In genomic region chr16:1770328-1771071, GRCh38 we compare ENCODE assay signal across 8 cellular contexts. TPM values are rescaled to one million over a fixed set of nuclear protein-coding genes. Genes with fewer than 3 reads are reported as not detected.
DNase-seq lines count a peak whose midpoint lies in the region; ATAC-seq and TF ChIP-seq lines count a peak whose summit lies in the region.

No MANE protein-coding gene starts in this region.

- H3K4me3 ChIP-seq in KMS-11 (IDR thresholded peaks at IDR 0.05; ENCODE audit: insufficient read depth, low read depth, low read length) (no peak overlapping the region), WI38 (ENCODE audit: low read depth, low read length) (peak overlapping the region; percentile 87), left lung (peak overlapping the region; percentile 86 to 93)

- H3K27ac ChIP-seq in C4-2B (peak overlapping the region; percentile 94), KMS-11 (no peak overlapping the region; the same call in 1 of the 2 replicates), cingulate gyrus (ENCODE audit: low read depth, low read length) (peak overlapping the region; percentile 72), left lung (peak overlapping the region; percentile 62 to 93)

- H4K20me1 ChIP-seq in KMS-11 (ENCODE audit: insufficient read depth) = no peaks in the 10 kb centered on the region

- H3K9ac ChIP-seq in KMS-11 = peak overlapping the region; percentile 89; the same call in 1 of the 2 replicates

- ATAC-seq in left lung = peak; percentile 7
- no peak for ATAC-seq in GM21381 (IDR thresholded peaks at IDR 0.05; ENCODE audit: unreplicated experiment)

- H2AFZ ChIP-seq in KMS-11 (ENCODE audit: low read depth) = no peak overlapping the region

- H3K36me3 ChIP-seq in KMS-11 (ENCODE audit: insufficient read depth) = no peaks in the 10 kb centered on the region
- peaks cover 0 to 49% of the 10 kb centered on the region in 2 donors for H3K36me3 ChIP-seq in left lung

- TF ChIP-seq CTCF in C4-2B (conservative IDR thresholded peaks at IDR 0.05) (no peak), KMS-11 (conservative IDR thresholded peaks at IDR 0.05; ENCODE audit: low read depth, low read length) (no peak), WI38 (IDR thresholded peaks at IDR 0.05; ENCODE audit: low read depth, low read length) (no peak), left lung (IDR thresholded peaks at IDR 0.05) (no peak)

- H3K9me3 ChIP-seq in left lung = no peaks in the 10 kb centered on the region

- H3K4me2 ChIP-seq in KMS-11 = peak overlapping the region; percentile 91

- intact Hi-C loops in left lung (cut with DNase I) = no loop called here

- H3K4me1 ChIP-seq in KMS-11 (ENCODE audit: low read depth, poor library complexity, severe bottlenecking) = peaks cover 19% of the 10 kb centered on the region
- H3K4me1 ChIP-seq in left lung = peaks cover 24 to 47% of the 10 kb centered on the region in 2 donors

- peaks cover 41% of the 10 kb centered on the region for H3K79me2 ChIP-seq in KMS-11 (ENCODE audit: insufficient read depth, low read depth)

- H3K27me3 ChIP-seq in KMS-11 (ENCODE audit: insufficient read depth, low read depth) (no peaks in the 10 kb centered on the region), left lung (no peaks in the 10 kb centered on the region)

- DNase-seq in left lung = peak in 1 of 2 donors; percentile 61
- DNase-seq in stimulated activated CD4-positive, alpha-beta T cell treated with anti-CD3 and anti-CD28 coated beads, Interleukin-4, amount 100 ng/mL, for 4 hours = peak; percentile 46 to 62
- DNase-seq in GDM1 (lab: John Stamatoyannopoulos, UW) = no peak

RNA-seq across cellular contexts. Expression of gene NME3, which starts 0.8 kb away (rescaled TPM):
- 10 to 100 TPM; 54.6 to 62.9 TPM for total RNA-seq in left lung

RNA-seq across cellular contexts. Expression of gene EME2, which starts 2.1 kb away (rescaled TPM):
- total RNA-seq in left lung = 10 to 100 TPM; 19.2 to 25.3 TPM

RNA-seq across cellular contexts. Expression of gene MRPS34, which starts 2.4 kb away (rescaled TPM):
- 10 to 100 TPM; 72.5 to 91.5 TPM for total RNA-seq in left lung

RNA-seq across cellular contexts. Expression of gene SPSB3, which starts 11.9 kb away (rescaled TPM):
- 10 to 100 TPM; 30.5 to 36.2 TPM for total RNA-seq in left lung

RNA-seq across cellular contexts. Expression of gene NUBP2, which starts 12.3 kb away (rescaled TPM):
- 10 to 100 TPM; 44.0 to 47.9 TPM for total RNA-seq in left lung
